In the genomic region with DNA sequence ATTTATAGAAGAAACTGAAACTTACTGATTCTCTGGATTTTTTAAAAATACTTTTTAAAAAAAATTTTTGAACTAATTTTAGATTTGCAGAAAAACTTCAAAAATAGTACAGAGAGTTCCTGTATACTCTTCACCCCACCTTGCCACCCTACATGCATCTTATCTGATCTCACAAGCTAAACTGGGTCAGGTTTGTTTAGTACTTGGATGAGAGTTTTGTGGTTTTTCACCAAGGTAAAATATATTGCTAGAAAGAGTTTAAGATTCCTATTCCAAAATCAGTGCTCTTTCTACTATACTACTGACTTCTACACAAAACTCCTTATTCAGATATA, we compare ENCODE assay signal across 19 cellular contexts.
A peak's percentile ranks its signal among the peaks of the same experiment; 100 is the strongest.
DNase-seq lines count a peak whose midpoint lies in the region; ATAC-seq and TF ChIP-seq lines count a peak whose summit lies in the region.
"Had no signal": no experiment of that assay in that cellular context is flagged by ENCODE, and none has a peak within 500 bp of the region (broad histone marks: within the 10 kb centered on the region; RNA-seq: fewer than 3 reads in every experiment).

No MANE protein-coding gene starts in this region.

- no peaks in the 10 kb centered on the region for H3K79me2 ChIP-seq in smooth muscle cell (ENCODE audit: low read depth)

- H3K4me3 ChIP-seq in Jurkat, Clone E6-1 (ENCODE audit: low read length) = no peak overlapping the region
- H3K4me3 ChIP-seq in smooth muscle cell = no peak overlapping the region
- H3K4me3 ChIP-seq: gastroesophageal sphincter, neural progenitor cell, right lobe of liver, vagina had no signal

- no peaks in the 10 kb centered on the region for H4K20me1 ChIP-seq in smooth muscle cell (ENCODE audit: low read depth)

- peaks cover 20% of the 10 kb centered on the region for H3K36me3 Mint-ChIP-seq in activated CD4-positive, alpha-beta T cell treated with anti-CD3 and anti-CD28 coated beads, Interleukin-2, amount 10 ng/mL, durations not matched to agents 7 days and 5 days (ENCODE audit: low read depth)
- H3K36me3 Mint-ChIP-seq in effector memory CD8-positive, alpha-beta T cell (ENCODE audit: insufficient read depth) = no peaks in the 10 kb centered on the region

- H3K36me3 ChIP-seq in smooth muscle cell (ENCODE audit: low read depth) = no peaks in the 10 kb centered on the region
- H3K36me3 ChIP-seq: gastroesophageal sphincter, neural progenitor cell, right lobe of liver, vagina had no signal

- H3K9me3 ChIP-seq in smooth muscle cell (replicated peaks; ENCODE audit: low read depth) = no peaks in the 10 kb centered on the region
- H3K9me3 ChIP-seq: gastroesophageal sphincter, right lobe of liver, vagina had no signal

- H3K4me3 Mint-ChIP-seq in activated CD4-positive, alpha-beta T cell treated with anti-CD3 and anti-CD28 coated beads, Interleukin-2, amount 10 ng/mL, durations not matched to agents 7 days and 5 days = no peak overlapping the region
- peak overlapping the region in 1 of 2 donors; percentile 4 for H3K4me3 Mint-ChIP-seq in effector memory CD8-positive, alpha-beta T cell
- H3K4me3 Mint-ChIP-seq: neural progenitor cell had no signal

- H2AFZ ChIP-seq in smooth muscle cell (ENCODE audit: low read depth) = no peak overlapping the region
- H2AFZ ChIP-seq: neural progenitor cell had no signal

- H3K4me1 Mint-ChIP-seq in activated CD4-positive, alpha-beta T cell treated with anti-CD3 and anti-CD28 coated beads, Interleukin-2, amount 10 ng/mL, durations not matched to agents 7 days and 5 days = peaks cover 20% of the 10 kb centered on the region
- peaks cover 9 to 14% of the 10 kb centered on the region in 2 donors for H3K4me1 Mint-ChIP-seq in effector memory CD8-positive, alpha-beta T cell (ENCODE audit: low read depth in 2 of 2)
- H3K4me1 Mint-ChIP-seq: neural progenitor cell had no signal

- no peaks in the 10 kb centered on the region for H3K27me3 ChIP-seq in smooth muscle cell (ENCODE audit: low read depth)
- H3K27me3 ChIP-seq: gastroesophageal sphincter, neural progenitor cell, right lobe of liver, vagina had no signal

- H3K27me3 Mint-ChIP-seq in activated CD4-positive, alpha-beta T cell treated with anti-CD3 and anti-CD28 coated beads, Interleukin-2, amount 10 ng/mL, durations not matched to agents 7 days and 5 days = no peaks in the 10 kb centered on the region
- no peaks in the 10 kb centered on the region for H3K27me3 Mint-ChIP-seq in effector memory CD8-positive, alpha-beta T cell

- no peaks in the 10 kb centered on the region for H3K4me1 ChIP-seq in smooth muscle cell (ENCODE audit: low read depth)
- H3K4me1 ChIP-seq: neural progenitor cell, right lobe of liver, vagina had no signal

- TF ChIP-seq CTCF in smooth muscle cell (IDR thresholded peaks at IDR 0.05; ENCODE audit: borderline replicate concordance, insufficient read depth, poor library complexity, severe bottlenecking) = no peak

- H3K9me3 Mint-ChIP-seq in activated CD4-positive, alpha-beta T cell treated with anti-CD3 and anti-CD28 coated beads, Interleukin-2, amount 10 ng/mL, durations not matched to agents 7 days and 5 days = peaks cover 25% of the 10 kb centered on the region
- H3K9me3 Mint-ChIP-seq in effector memory CD8-positive, alpha-beta T cell = peaks cover 6% of the 10 kb centered on the region in 2 donors

- POLR2A ChIA-PET in activated CD4-positive, alpha-beta T cell treated with anti-CD3 and anti-CD28 coated beads, Interleukin-2, amount 10 ng/mL, durations not matched to agents 7 days and 5 days (lab: Charles Lee) = no interaction called here

- H3F3A ChIP-seq in smooth muscle cell (ENCODE audit: low read depth) = no peaks in the 10 kb centered on the region

- peak; percentile 22 for DNase-seq in activated CD4-positive, alpha-beta T cell treated with anti-CD3 and anti-CD28 coated beads, Interleukin-2, amount 10 ng/mL, durations not matched to agents 7 days and 5 days
- DNase-seq in activated CD4-positive, alpha-beta T cell treated with anti-CD3 and anti-CD28 coated beads, Interleukin-2, amount 50 U/mL, for 48 hours = no peak
- DNase-seq in Jurkat, Clone E6-1 (ENCODE audit: low read depth, low spot score) = peak; percentile 25
- DNase-seq in effector memory CD8-positive, alpha-beta T cell = peak in 1 of 3 experiments; percentile 4
- DNase-seq in activated effector memory CD4-positive, alpha-beta T cell treated with Interleukin-2 at 50 U/mL for 16 hours = no peak
- DNase-seq in smooth muscle cell (lab: John Stamatoyannopoulos, UW; ENCODE audit: unreplicated experiment) (no peak), NCI-H446 (lab: John Stamatoyannopoulos, UW) (no peak)
- DNase-seq: activated CD4-positive, alpha-beta T cell treated with anti-CD3 and anti-CD28 coated beads, Interleukin-2, amount 50 U/mL, for 1 hour; activated gamma-delta T cell treated with Interleukin-2 at 50 U/mL for 16 hours; COR-L47; GF-D8; right lobe of liver; Right ventricle myocardium superior; stimulated activated CD4-positive, alpha-beta T cell treated with anti-CD3 and anti-CD28 coated beads, Interleukin-2, amount 100 ng/mL, for 48 hours; T1000 had no signal

- CTCF ChIA-PET in activated CD4-positive, alpha-beta T cell treated with anti-CD3 and anti-CD28 coated beads, Interleukin-2, amount 10 ng/mL, durations not matched to agents 7 days and 5 days (lab: Charles Lee) = interaction anchor here (1.3 to 1.5 kb wide), 2 partner anchors 13 to 41 kb away, joined by 3 to 4 read pairs; no protein-coding TSS in a partner anchor

- peak overlapping the region; percentile 86 for H3K27ac Mint-ChIP-seq in activated CD4-positive, alpha-beta T cell treated with anti-CD3 and anti-CD28 coated beads, Interleukin-2, amount 10 ng/mL, durations not matched to agents 7 days and 5 days
- peak overlapping the region in 1 of 2 donors; percentile 19 for H3K27ac Mint-ChIP-seq in effector memory CD8-positive, alpha-beta T cell
- H3K27ac Mint-ChIP-seq: neural progenitor cell had no signal

- H3K4me2 ChIP-seq in smooth muscle cell = no peak overlapping the region
- H3K4me2 ChIP-seq: neural progenitor cell had no signal

- H3K9ac ChIP-seq in smooth muscle cell (ENCODE audit: low read depth) = no peak overlapping the region
- H3K9ac ChIP-seq: neural progenitor cell had no signal

- no peak overlapping the region for H3K27ac ChIP-seq in smooth muscle cell (ENCODE audit: low read depth)
- H3K27ac ChIP-seq: gastroesophageal sphincter, neural progenitor cell, right lobe of liver, vagina had no signal

- ATAC-seq in GM21529 (IDR thresholded peaks at IDR 0.05; ENCODE audit: unreplicated experiment) = peak; percentile 66
- ATAC-seq in effector memory CD8-positive, alpha-beta T cell (replicated peaks) = peak; percentile 97
- ATAC-seq: gastroesophageal sphincter, right lobe of liver had no signal

Comparison
In these comparisons a context has a peak if more than half of its experiments do, and no peak if none do; other contexts are left out.
1. DNase-seq: peak in activated CD4-positive, alpha-beta T cell treated with anti-CD3 and anti-CD28 coated beads, Interleukin-2, amount 10 ng/mL, durations not matched to agents 7 days and 5 days (single experiment) and Jurkat, Clone E6-1 (single experiment); none in activated CD4-positive, alpha-beta T cell treated with anti-CD3 and anti-CD28 coated beads, Interleukin-2, amount 50 U/mL, for 48 hours (0 of 2), activated effector memory CD4-positive, alpha-beta T cell treated with Interleukin-2 at 50 U/mL for 16 hours (single experiment), smooth muscle cell (single experiment) and NCI-H446 (0 of 2).